1 cellular context compared by ENCODE assay signal in the genomic region with DNA sequence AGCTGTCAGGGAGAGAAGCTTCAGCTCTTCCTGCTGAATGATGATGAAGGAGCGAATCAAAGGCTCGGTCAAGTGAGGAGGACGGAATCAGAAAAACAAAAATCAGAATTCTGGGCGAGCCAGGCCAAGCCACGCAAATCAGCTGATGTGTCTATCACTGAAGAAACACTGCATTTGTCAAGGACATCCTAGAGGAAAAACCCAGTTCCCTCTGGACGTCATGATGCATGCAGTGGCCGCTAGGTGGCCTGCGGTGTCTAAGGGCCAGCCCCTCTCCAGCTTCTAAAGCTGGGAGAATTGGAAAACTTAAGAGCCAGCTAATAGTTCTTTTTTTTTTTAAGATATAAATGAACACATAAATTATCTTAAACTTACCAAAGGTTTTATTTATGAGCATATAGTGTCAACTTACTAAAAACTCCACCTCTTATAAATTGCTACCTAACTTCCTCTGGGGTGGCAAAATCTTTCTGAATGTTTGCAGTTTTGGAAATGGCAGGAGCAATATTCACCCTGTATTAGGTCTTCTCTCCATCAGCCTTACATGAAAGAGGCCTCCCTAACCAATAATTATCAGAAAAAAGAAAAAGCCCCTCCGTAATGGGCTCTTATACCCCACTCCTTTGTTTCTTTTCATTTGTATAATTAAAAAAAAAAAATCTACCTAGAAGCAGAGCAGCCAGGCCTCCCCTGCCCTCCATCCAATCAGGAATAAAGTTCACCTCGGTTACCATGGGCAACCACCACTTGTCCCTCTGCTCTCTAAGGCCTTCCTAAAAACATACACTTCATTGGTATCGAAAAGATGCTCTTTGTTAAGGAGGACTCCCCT.
TF ChIP-seq lines count a peak whose summit lies in the region.

No MANE protein-coding gene starts in this region.

TF ChIP-seq in HCT116, 20 proteins besides CTCF, POLR2A, EP300 and RAD21 (continued from another document):
- TF ChIP-seq CBX3 (IDR thresholded peaks at IDR 0.05; ENCODE audit: low read depth) (no peak), YY1 (IDR thresholded peaks at IDR 0.05; ENCODE audit: extremely low read depth, insufficient replicate concordance, low read depth, low read length) (no peak), CEBPB (IDR thresholded peaks at IDR 0.05; ENCODE audit: low read depth) (no peak)
